In genomic region chr11:108115495-108116140, GRCh38 we compare ENCODE assay signal across 9 cellular contexts. TPM values are rescaled to one million over a fixed set of nuclear protein-coding genes. Genes with fewer than 3 reads are reported as not detected.
DNase-seq lines count a peak whose midpoint lies in the region; ATAC-seq and TF ChIP-seq lines count a peak whose summit lies in the region.
"Had no signal": no experiment of that assay in that cellular context is flagged by ENCODE, and none has a peak within 500 bp of the region (broad histone marks: within the 10 kb centered on the region; RNA-seq: fewer than 3 reads in every experiment).

No MANE protein-coding gene starts in this region.

- in situ Hi-C loops in GM23248 (cut with MboI) = no loop called here

- H4K20me1 ChIP-seq in GM23248 (ENCODE audit: insufficient read depth) = no peaks in the 10 kb centered on the region

- no peaks in the 10 kb centered on the region for H3K9me3 ChIP-seq in GM23248 (ENCODE audit: low read depth)

- no peaks in the 10 kb centered on the region for H3K79me2 ChIP-seq in GM23248 (ENCODE audit: insufficient read depth)

- no peak for ATAC-seq in stimulated activated naive CD8-positive, alpha-beta T cell treated with anti-CD3 and anti-CD28 coated beads, Interleukin-15, Interleukin-2, amounts not matched to agents 100 U/mL and 50 U/mL, for 24 hours
- ATAC-seq in GM19452 (IDR thresholded peaks at IDR 0.05; ENCODE audit: unreplicated experiment) = no peak
- ATAC-seq in HG03045 (IDR thresholded peaks at IDR 0.05; ENCODE audit: unreplicated experiment) = no peak

- H3K9ac ChIP-seq in GM23248 = peak overlapping the region; percentile 2; the same call in 1 of the 2 replicates
- H3K9ac ChIP-seq: KMS-11 had no signal

- DNase-seq in GM23248 (peak; percentile 83), OCI-M1 (lab: John Stamatoyannopoulos, UW) (peak; percentile 4), epithelial cell of proximal tubule (ENCODE audit: low read depth) (peak; percentile 94), mucosa of gallbladder (ENCODE audit: low spot score) (peak; percentile 87)
- DNase-seq in stimulated activated naive CD8-positive, alpha-beta T cell treated with anti-CD3 and anti-CD28 coated beads, Interleukin-15, Interleukin-2, amounts not matched to agents 100 U/mL and 50 U/mL, for 24 hours = no peak
- no peak for DNase-seq in activated T-cell treated with anti-CD3 and anti-CD28 coated beads, Interleukin-2, amount 50 U/mL, for 1 hour

- WGBS in GM23248 (ENCODE audit: low coverage in 1 of 2, low lambda C conversion rate in 2 of 2, missing lambda C conversion rate in 2 of 2), 2 experiments = 6 to 8% methylated on average over 5 of the region's 5 CpGs

- peak overlapping the region; percentile 55 for H3K27ac ChIP-seq in GM23248
- H3K27ac ChIP-seq: KMS-11 had no signal

- no peak overlapping the region for H2AFZ ChIP-seq in GM23248

- H3K4me2 ChIP-seq in GM23248 (ENCODE audit: unreplicated experiment) = peak overlapping the region; percentile 34
- H3K4me2 ChIP-seq: KMS-11 had no signal

- peaks cover 22% of the 10 kb centered on the region for H3F3A ChIP-seq in GM23248 (ENCODE audit: insufficient read depth)

- H3K4me1 ChIP-seq in GM23248 (ENCODE audit: insufficient read depth) = peaks cover 13% of the 10 kb centered on the region

- TF ChIP-seq CTCF in epithelial cell of proximal tubule (conservative IDR thresholded peaks at IDR 0.05; ENCODE audit: low read depth, low read length) = no peak

- H3K27me3 ChIP-seq in GM23248 (replicated peaks; ENCODE audit: insufficient read depth) = no peaks in the 10 kb centered on the region

- no peaks in the 10 kb centered on the region for H3K36me3 ChIP-seq in GM23248 (ENCODE audit: low read depth)

- no peaks in the 10 kb centered on the region for H3K9me2 ChIP-seq in GM23248 (ENCODE audit: insufficient read depth)

- H3K4me3 ChIP-seq in GM23248 (no peak overlapping the region), epithelial cell of proximal tubule (ENCODE audit: low read depth, low read length) (no peak overlapping the region)

RNA-seq across cellular contexts. Expression of gene ACAT1, which starts 5.7 kb away (rescaled TPM):
- total RNA-seq in GM23248 (2014; rRNA removed; shearing (Covaris generic)) = 85.6 and 108 TPM in 2 replicates
- 53.0 and 56.5 TPM in 2 replicates for polyA plus RNA-seq in GM23248 (2016; fragmentation: Nextera tagmentation; extraction: Ambion mirVana)
- total RNA-seq in epithelial cell of proximal tubule (76.2 and 87.9 TPM in 2 replicates), mucosa of gallbladder (34.3 TPM)

Comparison
In these comparisons a context has a peak if more than half of its experiments do, and no peak if none do; other contexts are left out.
1. DNase-seq: peak in GM23248 (single experiment), OCI-M1 (single experiment), epithelial cell of proximal tubule (single experiment) and mucosa of gallbladder (single experiment); none in stimulated activated naive CD8-positive, alpha-beta T cell treated with anti-CD3 and anti-CD28 coated beads, Interleukin-15, Interleukin-2, amounts not matched to agents 100 U/mL and 50 U/mL, for 24 hours (single experiment) and activated T-cell treated with anti-CD3 and anti-CD28 coated beads, Interleukin-2, amount 50 U/mL, for 1 hour (single experiment).